In the genomic region with DNA sequence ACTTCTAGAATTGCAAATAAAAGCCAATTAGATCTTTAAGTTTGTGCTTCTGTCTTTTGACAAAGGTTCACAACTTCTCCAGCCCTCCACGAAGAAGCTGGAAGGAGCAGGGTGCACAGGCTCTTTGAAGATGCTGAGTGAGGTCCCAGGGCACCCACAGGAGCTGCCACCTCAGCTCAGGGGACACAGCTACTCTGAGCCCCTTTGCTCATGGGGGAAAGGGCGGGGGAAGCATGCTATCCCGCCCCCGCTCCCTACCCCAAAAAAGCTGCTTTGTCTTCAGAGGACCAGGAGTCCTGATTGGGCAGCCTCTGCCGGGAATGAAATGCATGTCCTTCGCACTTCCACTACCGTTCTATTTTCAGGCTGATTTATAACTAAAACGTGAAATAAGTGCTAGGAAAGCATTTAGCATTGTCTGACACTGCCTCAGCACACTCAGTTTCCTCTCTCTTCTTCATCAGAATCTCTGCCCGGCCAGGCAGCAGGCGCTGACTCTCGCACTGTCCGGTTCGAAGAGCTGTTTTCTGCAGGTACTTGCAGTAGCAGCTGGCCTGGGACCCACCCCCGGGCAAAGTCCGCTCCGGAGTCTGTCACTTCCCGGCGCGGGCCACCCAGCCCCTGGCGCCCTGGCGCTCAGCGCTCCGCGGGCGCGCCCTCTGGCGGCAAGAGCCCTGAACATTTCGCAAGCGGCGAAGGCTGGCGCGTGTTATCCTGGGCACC, we compare ENCODE assay signal across 8 cellular contexts. TPM values are rescaled to one million over a fixed set of nuclear protein-coding genes. Genes with fewer than 3 reads are reported as not detected.
DNase-seq lines count a peak whose midpoint lies in the region; ATAC-seq, FAIRE-seq and TF ChIP-seq lines count a peak whose summit lies in the region.

No MANE protein-coding gene starts in this region.

- DNase-seq in D721Med (ENCODE audit: insufficient read length, low spot score), result peak; percentile 70
- peak in 69 of 76 experiments; percentile 8 to 74 (median 51) for DNase-seq in HUDEP-2 (lab: John Stamatoyannopoulos, UW; ENCODE audit: unreplicated experiment in 76 of 76)
- peak; percentile 82 for DNase-seq in OCI-LY7 (ENCODE audit: low spot score)
- DNase-seq in activated T-cell treated with anti-CD3 and anti-CD28 coated beads for 48 hours (ENCODE audit: low read depth), result peak; percentile 80
- DNase-seq in stimulated activated CD8-positive, alpha-beta memory T cell treated with anti-CD3 and anti-CD28 coated beads, Interleukin-7, amount 100 ng/mL, for 24 hours (ENCODE audit: low read depth), result peak; percentile 59

- H3K9me3 ChIP-seq in OCI-LY7 (ENCODE audit: low read length) (no peaks in the 10 kb centered on the region), esophagus (ENCODE audit: control insufficient read depth in 2 of 2, insufficient read depth in 1 of 2, low read depth in 1 of 2, low read length in 1 of 2) (peaks cover 0 to 1% of the 10 kb centered on the region in 2 donors), muscle layer of duodenum (ENCODE audit: control insufficient read depth in 1 of 2, low read length in 2 of 2) (no peaks in the 10 kb centered on the region)

- H3K27ac ChIP-seq in OCI-LY7 (ENCODE audit: low read depth, low read length, poor library complexity, severe bottlenecking) (no peak overlapping the region), esophagus (ENCODE audit: low read depth in 2 of 2, low read length in 1 of 2) (no peak overlapping the region), muscle layer of duodenum (ENCODE audit: low read length) (peak overlapping the region; percentile 23)

- H3K27me3 ChIP-seq in esophagus (ENCODE audit: control insufficient read depth in 1 of 2, insufficient read depth in 2 of 2, low read length in 2 of 2) (no peaks in the 10 kb centered on the region), muscle layer of duodenum (ENCODE audit: low read depth, low read length) (no peaks in the 10 kb centered on the region)

- H3K4me2 ChIP-seq in OCI-LY7 (ENCODE audit: low read length), result peak overlapping the region; percentile 57

- POLR2A ChIA-PET in OCI-LY7 (lab: Charles Lee), result interaction anchor here (0.5 to 0.7 kb wide), 2 partner anchors 514 to 772 kb away, joined by 3 to 4 read pairs; no protein-coding TSS in a partner anchor

- H3K4me1 ChIP-seq in OCI-LY7 (ENCODE audit: insufficient read depth, low read length, poor library complexity, severe bottlenecking), result peaks cover 9% of the 10 kb centered on the region
- no peaks in the 10 kb centered on the region for H3K4me1 ChIP-seq in esophagus (ENCODE audit: control insufficient read depth in 2 of 2, insufficient read depth in 2 of 2, low read length in 1 of 2)
- H3K4me1 ChIP-seq in muscle layer of duodenum (ENCODE audit: control insufficient read depth in 1 of 2, insufficient read depth in 2 of 2, low read length in 2 of 2), result peaks cover 4 to 7% of the 10 kb centered on the region in 2 donors

- CTCF ChIA-PET in OCI-LY7 (lab: Charles Lee; ENCODE audit: unreplicated experiment), result no interaction called here

- H3K9me2 ChIP-seq in OCI-LY7 (ENCODE audit: insufficient read depth, low read length), result no peaks in the 10 kb centered on the region

- BruUV-seq in OCI-LY7 (replicated peaks; lab: Mats Ljungman, UMichigan), result no TSS peak

- H3K79me2 ChIP-seq in OCI-LY7 (ENCODE audit: insufficient read depth, low read depth, low read length), result no peaks in the 10 kb centered on the region

- peak; percentile 79 for TF ChIP-seq CTCF in D721Med (IDR thresholded peaks at IDR 0.05; ENCODE audit: insufficient read depth, missing control alignments)
- peak; percentile 95 for TF ChIP-seq CTCF in OCI-LY7 (conservative IDR thresholded peaks at IDR 0.05; ENCODE audit: low read length)

- WGBS in esophagus, 2 donors, result 6 to 10% methylated on average over 32 of the region's 32 CpGs

- peak overlapping the region; percentile 67 for H2AFZ ChIP-seq in OCI-LY7 (ENCODE audit: low read length)

- no peaks in the 10 kb centered on the region for H4K20me1 ChIP-seq in OCI-LY7 (ENCODE audit: insufficient read depth, low read length)

- H3K36me3 ChIP-seq in OCI-LY7 (ENCODE audit: insufficient read depth, low read length) (no peaks in the 10 kb centered on the region), esophagus (ENCODE audit: control insufficient read depth in 2 of 2, insufficient read depth in 2 of 2, low read length in 1 of 2) (no peaks in the 10 kb centered on the region), muscle layer of duodenum (ENCODE audit: control insufficient read depth in 1 of 2, insufficient read depth in 2 of 2, low read length in 2 of 2) (no peaks in the 10 kb centered on the region)

- FAIRE-seq in D721Med (lab: Jason Lieb, UNC), result no peak

- peak; percentile 96 for ATAC-seq in GM21423 (IDR thresholded peaks at IDR 0.05; ENCODE audit: unreplicated experiment)

- intact Hi-C loops in OCI-LY7 (cut with micrococcal nuclease; ENCODE audit: unreplicated experiment), result loop anchor here (1.0 to 5.0 kb wide), 5 partner anchors 48 to 543 kb away; a partner anchor contains a TSS

- H3K4me3 ChIP-seq in OCI-LY7 (ENCODE audit: low read depth, low read length, poor library complexity, severe bottlenecking), result peak overlapping the region; percentile 17
- H3K4me3 ChIP-seq in esophagus (ENCODE audit: low read depth in 1 of 2, low read length in 2 of 2), result peak overlapping the region; percentile 19 to 33
- H3K4me3 ChIP-seq in muscle layer of duodenum (ENCODE audit: low read depth in 1 of 2, low read length in 2 of 2), result peak overlapping the region; percentile 55 to 59

RNA-seq across cellular contexts. Expression of a gene that starts 45.5 kb away (rescaled TPM):
- 4.5 and 7.7 TPM in 2 replicates for total RNA-seq in OCI-LY7 (2014; rRNA removed; shearing (Covaris generic))
- 5.1 and 5.5 TPM in 2 replicates for total RNA-seq in OCI-LY7 (2022)
- 1 to 10 TPM; 4.2 to 4.5 TPM for polyA plus RNA-seq in esophagus
